In the genomic region with DNA sequence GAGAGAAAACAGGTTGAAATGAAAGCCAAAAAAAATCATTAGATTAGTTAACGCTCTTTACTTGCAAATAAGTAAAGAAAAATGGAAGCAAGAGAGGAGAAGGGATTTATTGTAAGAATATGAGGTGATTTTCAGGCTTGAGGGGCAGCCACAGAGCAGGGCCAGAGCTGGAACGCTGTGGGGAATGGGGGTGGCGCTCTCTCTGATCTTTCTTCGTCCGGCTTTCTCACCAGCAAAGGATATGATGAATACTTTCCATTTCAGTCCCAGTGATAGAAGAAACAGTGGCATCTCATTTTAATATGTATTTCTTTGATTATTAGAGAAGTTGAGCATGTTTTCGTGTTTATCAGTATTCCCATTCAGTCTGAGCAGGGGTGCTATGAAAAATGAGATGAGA, we compare ENCODE assay signal across 31 cellular contexts.
"Had no signal": no experiment of that assay in that cellular context is flagged by ENCODE, and none has a peak within 500 bp of the region (broad histone marks: within the 10 kb centered on the region; RNA-seq: fewer than 3 reads in every experiment).

No MANE protein-coding gene starts in this region.

- H3K4me1 ChIP-seq: esophagus squamous epithelium, gastroesophageal sphincter had no signal

- H3K9me3 Mint-ChIP-seq: activated B cell treated with CpG ODN at 0.5 μM for 24 hours; activated CD4-positive, alpha-beta memory T cell treated with anti-CD3 and anti-CD28 coated beads for 36 hours; activated CD4-positive, alpha-beta T cell treated with anti-CD3 and anti-CD28 coated beads, Interleukin-2, amount 10 ng/mL, durations not matched to agents 24 days and 14 days; activated naive CD4-positive, alpha-beta T cell treated with anti-CD3 and anti-CD28 coated beads for 36 hours; activated naive CD4-positive, alpha-beta T cell treated with anti-CD3 and anti-CD28 coated beads, Interleukin-2, amount 50 U/mL, for 24 hours; activated T-helper 1 cell treated with anti-CD3 and anti-CD28 coated beads, Interleukin-12 subunit alpha, Interleukin-12 subunit beta, Interleukin-2, Interleukin-4 antibody, amounts not matched to agents 30 ng/mL and 10 ng/mL and 1 ng/mL, durations not matched to agents 14 hours and 24 hours and 36 hours; activated T-helper 2 cell treated with anti-CD3 and anti-CD28 coated beads, Interferon-gamma antibody, Interleukin-2, Interleukin-4, amounts not matched to agents 10 μg/mL and 5 μg/mL and 100 μg/mL, durations not matched to agents 14 hours and 24 hours and 36 hours; central memory CD8-positive, alpha-beta T cell; dendritic cell treated with granulocyte-macrophage colony-stimulating factor and Interleukin-4, amounts not matched to agents 40 ng/mL and 50 ng/mL, for 4 days; effector memory CD8-positive, alpha-beta T cell; T-helper 2 cell treated with Interferon-gamma antibody and Interleukin-4, amounts not matched to agents 5 μg/mL and 100 μg/mL, for 36 hours had no signal

- H3K4me3 Mint-ChIP-seq: activated B cell treated with CpG ODN at 0.5 μM for 24 hours; activated CD4-positive, alpha-beta memory T cell treated with anti-CD3 and anti-CD28 coated beads for 36 hours; activated CD4-positive, alpha-beta T cell treated with anti-CD3 and anti-CD28 coated beads for 36 hours; activated CD4-positive, alpha-beta T cell treated with anti-CD3 and anti-CD28 coated beads, Interleukin-2, amount 10 ng/mL, durations not matched to agents 24 days and 14 days; activated CD8-positive, alpha-beta memory T cell treated with anti-CD3 and anti-CD28 coated beads, Interleukin-2, amount 10 ng/mL, durations not matched to agents 7 days and 5 days; activated CD8-positive, alpha-beta T cell treated with anti-CD3 and anti-CD28 coated beads, Interleukin-2, amount 10 ng/mL, durations not matched to agents 7 days and 5 days; activated naive CD4-positive, alpha-beta T cell treated with anti-CD3 and anti-CD28 coated beads for 36 hours; activated naive CD4-positive, alpha-beta T cell treated with anti-CD3 and anti-CD28 coated beads, Interleukin-2, amount 50 U/mL, for 24 hours; activated T-helper 1 cell treated with anti-CD3 and anti-CD28 coated beads, Interleukin-12 subunit alpha, Interleukin-12 subunit beta, Interleukin-2, Interleukin-4 antibody, amounts not matched to agents 30 ng/mL and 10 ng/mL and 1 ng/mL, durations not matched to agents 14 hours and 24 hours and 36 hours; central memory CD8-positive, alpha-beta T cell; dendritic cell treated with granulocyte-macrophage colony-stimulating factor and Interleukin-4, amounts not matched to agents 40 ng/mL and 50 ng/mL, for 4 days; effector memory CD8-positive, alpha-beta T cell; T-helper 17 cell; T-helper 2 cell treated with Interferon-gamma antibody and Interleukin-4, amounts not matched to agents 5 μg/mL and 100 μg/mL, for 36 hours had no signal

- H3K36me3 ChIP-seq: brain microvascular endothelial cell, esophagus squamous epithelium, gastroesophageal sphincter, WERI-Rb-1 had no signal

- ATAC-seq: activated CD4-positive, alpha-beta T cell treated with anti-CD3 and anti-CD28 coated beads for 36 hours; activated CD8-positive, alpha-beta memory T cell treated with anti-CD3 and anti-CD28 coated beads, Interleukin-2, amount 10 ng/mL, durations not matched to agents 7 days and 5 days; activated CD8-positive, alpha-beta T cell treated with anti-CD3 and anti-CD28 coated beads, Interleukin-2, amount 10 ng/mL, durations not matched to agents 7 days and 5 days; effector memory CD8-positive, alpha-beta T cell; gastroesophageal sphincter; T-helper 17 cell had no signal

- H3K27ac ChIP-seq: brain microvascular endothelial cell, coronary artery, epithelial cell of prostate, esophagus squamous epithelium, gastroesophageal sphincter, WERI-Rb-1 had no signal

- H3K9me3 ChIP-seq: esophagus squamous epithelium, gastroesophageal sphincter had no signal

- H3K27ac Mint-ChIP-seq: activated B cell treated with CpG ODN at 0.5 μM for 24 hours; activated CD4-positive, alpha-beta memory T cell treated with anti-CD3 and anti-CD28 coated beads for 36 hours; activated CD4-positive, alpha-beta T cell treated with anti-CD3 and anti-CD28 coated beads for 36 hours; activated CD4-positive, alpha-beta T cell treated with anti-CD3 and anti-CD28 coated beads, Interleukin-2, amount 10 ng/mL, durations not matched to agents 24 days and 14 days; activated CD8-positive, alpha-beta memory T cell treated with anti-CD3 and anti-CD28 coated beads, Interleukin-2, amount 10 ng/mL, durations not matched to agents 7 days and 5 days; activated CD8-positive, alpha-beta T cell treated with anti-CD3 and anti-CD28 coated beads, Interleukin-2, amount 10 ng/mL, durations not matched to agents 7 days and 5 days; activated naive CD4-positive, alpha-beta T cell treated with anti-CD3 and anti-CD28 coated beads for 36 hours; activated naive CD4-positive, alpha-beta T cell treated with anti-CD3 and anti-CD28 coated beads, Interleukin-2, amount 50 U/mL, for 24 hours; activated T-helper 1 cell treated with anti-CD3 and anti-CD28 coated beads, Interleukin-12 subunit alpha, Interleukin-12 subunit beta, Interleukin-2, Interleukin-4 antibody, amounts not matched to agents 30 ng/mL and 10 ng/mL and 1 ng/mL, durations not matched to agents 14 hours and 24 hours and 36 hours; activated T-helper 2 cell treated with anti-CD3 and anti-CD28 coated beads, Interferon-gamma antibody, Interleukin-2, Interleukin-4, amounts not matched to agents 10 μg/mL and 5 μg/mL and 100 μg/mL, durations not matched to agents 14 hours and 24 hours and 36 hours; dendritic cell treated with granulocyte-macrophage colony-stimulating factor and Interleukin-4, amounts not matched to agents 40 ng/mL and 50 ng/mL, for 4 days; effector memory CD8-positive, alpha-beta T cell; T-helper 17 cell; T-helper 2 cell treated with Interferon-gamma antibody and Interleukin-4, amounts not matched to agents 5 μg/mL and 100 μg/mL, for 36 hours had no signal

- H3K4me3 ChIP-seq: coronary artery, esophagus squamous epithelium, gastroesophageal sphincter had no signal

- H3K27me3 Mint-ChIP-seq: activated CD4-positive, alpha-beta T cell treated with anti-CD3 and anti-CD28 coated beads for 36 hours; activated CD4-positive, alpha-beta T cell treated with anti-CD3 and anti-CD28 coated beads, Interleukin-2, amount 10 ng/mL, durations not matched to agents 24 days and 14 days; activated naive CD4-positive, alpha-beta T cell treated with anti-CD3 and anti-CD28 coated beads, Interleukin-2, amount 50 U/mL, for 24 hours; dendritic cell treated with granulocyte-macrophage colony-stimulating factor and Interleukin-4, amounts not matched to agents 40 ng/mL and 50 ng/mL, for 4 days had no signal

- H3K4me1 Mint-ChIP-seq: activated B cell treated with CpG ODN at 0.5 μM for 24 hours; activated CD4-positive, alpha-beta T cell treated with anti-CD3 and anti-CD28 coated beads, Interleukin-2, amount 10 ng/mL, durations not matched to agents 24 days and 14 days; activated CD8-positive, alpha-beta memory T cell treated with anti-CD3 and anti-CD28 coated beads, Interleukin-2, amount 10 ng/mL, durations not matched to agents 7 days and 5 days; central memory CD8-positive, alpha-beta T cell had no signal

- H3K27me3 ChIP-seq: brain microvascular endothelial cell, esophagus squamous epithelium, gastroesophageal sphincter had no signal

- H3K36me3 Mint-ChIP-seq: activated CD4-positive, alpha-beta memory T cell treated with anti-CD3 and anti-CD28 coated beads for 36 hours; activated CD8-positive, alpha-beta memory T cell treated with anti-CD3 and anti-CD28 coated beads, Interleukin-2, amount 10 ng/mL, durations not matched to agents 7 days and 5 days; activated naive CD4-positive, alpha-beta T cell treated with anti-CD3 and anti-CD28 coated beads, Interleukin-2, amount 50 U/mL, for 24 hours had no signal

- DNase-seq: activated B cell treated with CpG ODN at 0.5 μM for 24 hours; activated CD4-positive, alpha-beta memory T cell treated with anti-CD3 and anti-CD28 coated beads for 36 hours; activated CD4-positive, alpha-beta T cell treated with anti-CD3 and anti-CD28 coated beads for 36 hours; activated CD4-positive, alpha-beta T cell treated with anti-CD3 and anti-CD28 coated beads, Interleukin-2, amount 10 ng/mL, durations not matched to agents 24 days and 14 days; activated CD4-positive, CD25-positive, alpha-beta regulatory T cell treated with anti-CD3 and anti-CD28 coated beads, Interleukin-2, amount 50 U/mL, for 72 hours; activated CD8-positive, alpha-beta memory T cell treated with anti-CD3 and anti-CD28 coated beads, Interleukin-2, amount 10 ng/mL, durations not matched to agents 7 days and 5 days; activated CD8-positive, alpha-beta memory T cell treated with anti-CD3 and anti-CD28 coated beads, Interleukin-2, amount 50 U/mL, for 4 hours; activated CD8-positive, alpha-beta T cell treated with anti-CD3 and anti-CD28 coated beads, Interleukin-2, amount 10 ng/mL, durations not matched to agents 7 days and 5 days; activated effector memory CD4-positive, alpha-beta T cell treated with anti-CD3 and anti-CD28 coated beads, Interleukin-2, amount 50 U/mL, for 16 hours; activated naive CD4-positive, alpha-beta T cell treated with anti-CD3 and anti-CD28 coated beads for 36 hours; activated T-cell treated with anti-CD3 and anti-CD28 coated beads, Interleukin-2, amount 50 U/mL, for 1 hour; activated T-cell treated with anti-CD3 and anti-CD28 coated beads, Interleukin-2, amount 50 U/mL, for 48 hours; amniotic stem cell; anterior cingulate cortex; brain microvascular endothelial cell; effector CD4-positive, alpha-beta T cell; effector memory CD8-positive, alpha-beta T cell; esophagus squamous epithelium; foreskin melanocyte; T-helper 17 cell; T1000; WERI-Rb-1 had no signal
